ENCODE assay signal across 16 cellular contexts in genomic region chr11:103842795-103843194, GRCh38.
DNase-seq lines count a peak whose midpoint lies in the region; ATAC-seq and FAIRE-seq lines count a peak whose summit lies in the region.
"Had no signal": no experiment of that assay in that cellular context is flagged by ENCODE, and none has a peak within 500 bp of the region (broad histone marks: within the 10 kb centered on the region; RNA-seq: fewer than 3 reads in every experiment).

No MANE protein-coding gene starts in this region.

- FAIRE-seq in endometrium (lab: Jason Lieb, UNC) = peak; percentile 85

- intact Hi-C loops in sciatic nerve (cut with DNase I) = no loop called here

- DNase-seq in NCI-H82 (lab: John Stamatoyannopoulos, UW) = peak; percentile 50
- DNase-seq in NCI-H82 treated with DMSO at 0.1 percent for 48 hours (lab: John Stamatoyannopoulos, UW; ENCODE audit: unreplicated experiment) = no peak
- peak; percentile 5 for DNase-seq in LHCN-M2 (ENCODE audit: low read depth)
- no peak for DNase-seq in sciatic nerve (ENCODE audit: low spot score)
- no peak for DNase-seq in midbrain (lab: John Stamatoyannopoulos, UW)
- no peak for DNase-seq in DMS53 (lab: John Stamatoyannopoulos, UW)
- DNase-seq: activated CD4-positive, alpha-beta T cell treated with anti-CD3 and anti-CD28 coated beads for 4 hours; activated T-cell treated with anti-CD3 and anti-CD28 coated beads for 4 hours; Kasumi-1; NCI-H1694; NCI-H526; stimulated activated naive CD4-positive, alpha-beta T cell; T-helper 2 cell had no signal

- ATAC-seq in sciatic nerve (peak; percentile 95), GM21360 (IDR thresholded peaks at IDR 0.05; ENCODE audit: unreplicated experiment) (no peak)
- ATAC-seq: activated naive CD4-positive, alpha-beta T cell treated with anti-CD3 and anti-CD28 coated beads, Interleukin-2, amount 50 U/mL, for 72 hours had no signal

Comparison
In these comparisons a context has a peak if more than half of its experiments do, and no peak if none do; other contexts are left out.
1. DNase-seq: peak in NCI-H82 (single experiment) and LHCN-M2 (single experiment); none in NCI-H82 treated with DMSO at 0.1 percent for 48 hours (single experiment), sciatic nerve (single experiment), midbrain (single experiment) and DMS53 (single experiment).